8 cellular contexts compared by ENCODE assay signal in the genomic region with DNA sequence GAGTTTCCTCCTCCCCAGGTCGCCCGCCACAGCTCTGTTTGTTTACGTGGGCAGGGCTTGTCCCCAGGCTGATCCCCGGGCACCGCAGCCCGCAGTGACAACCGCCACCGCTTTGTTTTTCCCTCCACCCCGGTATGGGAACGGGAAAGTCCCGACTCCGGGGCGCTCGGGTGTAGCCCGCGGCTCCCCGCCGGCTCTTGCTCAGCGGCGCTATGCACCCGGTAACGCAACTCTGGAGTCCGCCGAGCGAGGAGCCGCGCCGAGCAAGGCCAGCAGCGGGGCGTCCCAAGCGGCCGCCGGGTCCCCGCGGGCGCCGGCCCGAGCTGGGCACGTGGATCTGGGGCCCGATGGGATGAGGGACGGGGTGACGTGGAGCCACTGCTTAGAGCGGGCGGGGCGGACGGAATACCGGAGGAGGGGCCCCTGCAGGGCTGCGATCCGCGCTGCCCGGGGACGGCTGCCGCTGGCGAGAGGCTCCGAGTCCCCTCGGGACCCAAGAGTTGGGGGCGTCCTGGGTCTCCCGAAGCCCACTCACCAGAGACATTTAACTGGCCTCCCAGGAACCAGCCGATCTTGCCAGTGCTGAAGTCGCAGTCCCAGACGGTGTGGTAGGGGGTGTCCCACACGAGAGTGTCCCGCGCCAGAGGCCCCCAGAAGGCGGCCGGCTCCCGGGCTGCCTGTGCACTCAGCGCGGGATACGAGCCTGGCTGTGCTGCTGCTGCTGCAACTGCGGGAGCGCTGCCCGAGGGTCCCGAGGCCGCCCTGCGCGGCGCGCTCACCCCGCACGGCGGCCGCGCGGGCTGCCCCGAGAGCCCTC. TPM values are rescaled to one million over a fixed set of nuclear protein-coding genes. Genes with fewer than 3 reads are reported as not detected.
DNase-seq lines count a peak whose midpoint lies in the region; ATAC-seq and TF ChIP-seq lines count a peak whose summit lies in the region.

No MANE protein-coding gene starts in this region.

- H3K36me3 ChIP-seq in hepatocyte (replicated peaks; ENCODE audit: insufficient read depth, low read depth), result no peaks in the 10 kb centered on the region

- peaks cover 61% of the 10 kb centered on the region for H3K4me1 ChIP-seq in hepatocyte (ENCODE audit: insufficient read depth)

- no peaks in the 10 kb centered on the region for H3K9me2 ChIP-seq in hepatocyte (replicated peaks; ENCODE audit: insufficient read depth)

- peak overlapping the region; percentile 94 for H3K27ac ChIP-seq in hepatocyte

- H2AFZ ChIP-seq in hepatocyte, result peak overlapping the region; percentile 71

- H3K4me3 ChIP-seq in hepatocyte, result peak overlapping the region; percentile 91

- intact Hi-C loops in sciatic nerve (cut with DNase I), result no loop called here

- TF ChIP-seq CTCF in hepatocyte (IDR thresholded peaks at IDR 0.05; ENCODE audit: poor library complexity), result no peak

- ATAC-seq in GM21367 (IDR thresholded peaks at IDR 0.05; ENCODE audit: unreplicated experiment), result peak; percentile 30
- ATAC-seq in sciatic nerve, result peak; percentile 61

- H4K20me1 ChIP-seq in hepatocyte (ENCODE audit: insufficient read depth, poor library complexity, severe bottlenecking), result peaks cover 13% of the 10 kb centered on the region

- 1% methylated on average over 70 of the region's 86 CpGs for WGBS in hepatocyte (ENCODE audit: low lambda C conversion rate, missing lambda C conversion rate)

- peak; percentile 5 for DNase-seq in DMS153 treated with DMSO at 0.1 percent for 48 hours (lab: John Stamatoyannopoulos, UW; ENCODE audit: unreplicated experiment)
- DNase-seq in HUDEP-2 (lab: John Stamatoyannopoulos, UW; ENCODE audit: unreplicated experiment in 76 of 76), result peak in 48 of 76 experiments; percentile 13 to 72 (median 44)
- DNase-seq in T-helper 1 cell, result peak; percentile 70 to 80 (median 78)
- DNase-seq in amniotic epithelial cell (ENCODE audit: low read depth), result peak; percentile 24
- DNase-seq in hepatocyte (ENCODE audit: low spot score), result peak; percentile 82
- peak; percentile 85 for DNase-seq in sciatic nerve (ENCODE audit: low spot score)
- no peak for DNase-seq in COLO829 (ENCODE audit: low spot score)

- H3K27me3 ChIP-seq in hepatocyte, result peaks cover 3% of the 10 kb centered on the region

- peaks cover 35% of the 10 kb centered on the region for H3K79me2 ChIP-seq in hepatocyte

- H3K9me3 ChIP-seq in hepatocyte (ENCODE audit: low read depth), result no peaks in the 10 kb centered on the region

- H3K4me2 ChIP-seq in hepatocyte, result peak overlapping the region; percentile 94

RNA-seq across cellular contexts. Expression of a gene that starts 0.5 kb away (rescaled TPM):
- 20.5 and 22.2 TPM in 2 replicates for total RNA-seq in hepatocyte
- polyA plus RNA-seq in hepatocyte, result 28.2 and 37.7 TPM in 2 replicates
- total RNA-seq in sciatic nerve, result 27.4 TPM

RNA-seq across cellular contexts. Expression of a gene that starts 24.5 kb away (rescaled TPM):
- not detected in 2 replicates for total RNA-seq in hepatocyte
- not detected in 2 replicates for polyA plus RNA-seq in hepatocyte
- not detected for total RNA-seq in sciatic nerve
